ENCODE assay signal across 16 cellular contexts in genomic region chr6:127854009-127854408, GRCh38. TPM values are rescaled to one million over a fixed set of nuclear protein-coding genes. Genes with fewer than 3 reads are reported as not detected.
A peak's percentile ranks its signal among the peaks of the same experiment; 100 is the strongest.
DNase-seq lines count a peak whose midpoint lies in the region; ATAC-seq and TF ChIP-seq lines count a peak whose summit lies in the region.
"Had no signal": no experiment of that assay in that cellular context is flagged by ENCODE, and none has a peak within 500 bp of the region (broad histone marks: within the 10 kb centered on the region; RNA-seq: fewer than 3 reads in every experiment).

No MANE protein-coding gene starts in this region.

- H3K36me3 ChIP-seq in BE2C, result no peaks in the 10 kb centered on the region
- no peaks in the 10 kb centered on the region for H3K36me3 ChIP-seq in HEK293 (ENCODE audit: control insufficient read depth in 2 of 2, insufficient read depth in 1 of 2, low read length in 2 of 2)
- H3K36me3 ChIP-seq in PC-3 (ENCODE audit: low read depth, low read length), result no peaks in the 10 kb centered on the region
- no peaks in the 10 kb centered on the region for H3K36me3 ChIP-seq in heart left ventricle
- H3K36me3 ChIP-seq: neural progenitor cell had no signal

- H4K20me1 ChIP-seq in PC-3 (ENCODE audit: low read length), result no peaks in the 10 kb centered on the region

- no peaks in the 10 kb centered on the region for H3F3A ChIP-seq in PC-3 (ENCODE audit: low read length, unreplicated experiment)

- H3K27ac ChIP-seq in HEK293 (ENCODE audit: extremely low read depth, low read depth, low read length) (no peak overlapping the region), PC-3 (ENCODE audit: low read length) (no peak overlapping the region), heart left ventricle (no peak overlapping the region)
- H3K27ac ChIP-seq: neural progenitor cell had no signal

- CTCF ChIA-PET in HEK293 (lab: Yijun Ruan, JAX), result interaction anchor here (0.7 to 0.8 kb wide), 2 partner anchors 50 to 461 kb away, joined by 3 read pairs; no protein-coding TSS in a partner anchor
- CTCF ChIA-PET in PC-3 (lab: Charles Lee), result no interaction called here

- intact Hi-C loops in PC-3 (cut with micrococcal nuclease), result loop anchor here (5.0 to 10.0 kb wide), 2 partner anchors 119 to 878 kb away; no protein-coding TSS in a partner anchor
- intact Hi-C loops in heart left ventricle (cut with DNase I), result loop anchor here in 3 of 10 donors (10.0 kb wide), 3 partner anchors 671 to 881 kb away; partner anchors contain the start of gene PTPRK (in 1 of the 3)

- peak; percentile 50 for TF ChIP-seq CTCF in BE2C (IDR thresholded peaks at IDR 0.05; ENCODE audit: low read depth, low read length)
- TF ChIP-seq CTCF in HEK293 (tag by site-specific recombination; IDR thresholded peaks at IDR 0.05), result no peak
- TF ChIP-seq CTCF in PC-3 (conservative IDR thresholded peaks at IDR 0.05; ENCODE audit: low read depth, low read length), result peak; percentile 53; the same call in 1 of the 2 replicates
- TF ChIP-seq CTCF in choroid plexus epithelial cell (conservative IDR thresholded peaks at IDR 0.05; ENCODE audit: low read depth, low read length), result no peak
- no peak for TF ChIP-seq CTCF in heart left ventricle (IDR thresholded peaks at IDR 0.05)

- WGBS in heart left ventricle, 4 donors, result 90 to 100% (median 94%) methylated on average over 1 of the region's 1 CpG

- no peak overlapping the region for H3K9ac ChIP-seq in PC-3 (ENCODE audit: low read length)
- H3K9ac ChIP-seq: neural progenitor cell had no signal

- DNase-seq in BE2C, result no peak
- peak; percentile 35 for DNase-seq in PC-3
- DNase-seq in choroid plexus epithelial cell (ENCODE audit: low read depth), result peak; percentile 24
- DNase-seq in heart left ventricle, result no peak
- no peak for DNase-seq in COLO829 (ENCODE audit: low spot score)
- no peak for DNase-seq in NCI-H146 (lab: John Stamatoyannopoulos, UW)
- DNase-seq: activated CD4-positive, CD25-positive, alpha-beta regulatory T cell treated with anti-CD3 and anti-CD28 coated beads, Interleukin-2, amount 50 U/mL, for 72 hours; activated CD8-positive, alpha-beta memory T cell treated with anti-CD3 and anti-CD28 coated beads, Interleukin-2, amount 50 U/mL, for 48 hours; Calu3; glutamatergic neuron; NCI-H82; SHP77 treated with DMSO at 0.1 percent for 48 hours had no signal

- no TSS peak for BruUV-seq in PC-3 (replicated peaks; lab: Mats Ljungman, UMichigan)

- peaks cover 5% of the 10 kb centered on the region for H3K4me1 ChIP-seq in BE2C
- no peaks in the 10 kb centered on the region for H3K4me1 ChIP-seq in HEK293 (ENCODE audit: control insufficient read depth, insufficient read depth, low read length)
- H3K4me1 ChIP-seq in PC-3 (ENCODE audit: insufficient read depth, low read length), result peaks cover 5% of the 10 kb centered on the region
- H3K4me1 ChIP-seq in heart left ventricle, result no peaks in the 10 kb centered on the region

- H3K27me3 ChIP-seq in BE2C (no peaks in the 10 kb centered on the region), PC-3 (ENCODE audit: low read length) (no peaks in the 10 kb centered on the region), heart left ventricle (no peaks in the 10 kb centered on the region)
- H3K27me3 ChIP-seq: neural progenitor cell had no signal

- POLR2A ChIA-PET in HEK293 (lab: Yijun Ruan, JAX) (no interaction called here), PC-3 (lab: Charles Lee; ENCODE audit: unreplicated experiment) (no interaction called here)

- no peaks in the 10 kb centered on the region for H3K9me2 ChIP-seq in PC-3 (replicated peaks; ENCODE audit: low read length)

- H3K4me3 ChIP-seq in BE2C (ENCODE audit: low read depth, low read length) (no peak overlapping the region), HEK293 (ENCODE audit: low read depth, low read length) (no peak overlapping the region), PC-3 (ENCODE audit: low read length) (no peak overlapping the region), choroid plexus epithelial cell (ENCODE audit: low read depth, low read length) (no peak overlapping the region), heart left ventricle (no peak overlapping the region)
- H3K4me3 ChIP-seq: neural progenitor cell had no signal

- no peak for ATAC-seq in PC-3
- ATAC-seq in heart left ventricle, result no peak
- ATAC-seq in HG03196 (IDR thresholded peaks at IDR 0.05; ENCODE audit: unreplicated experiment), result no peak

- H3K9me3 ChIP-seq in BE2C, result no peaks in the 10 kb centered on the region
- no peaks in the 10 kb centered on the region for H3K9me3 ChIP-seq in HEK293 (ENCODE audit: control insufficient read depth, insufficient read depth, low read depth, low read length)
- H3K9me3 ChIP-seq in PC-3 (ENCODE audit: low read length), result no peaks in the 10 kb centered on the region
- H3K9me3 ChIP-seq in heart left ventricle, result no peaks in the 10 kb centered on the region

- no peak overlapping the region for H3K4me2 ChIP-seq in PC-3 (ENCODE audit: low read length)
- H3K4me2 ChIP-seq: neural progenitor cell had no signal

- TF ChIP-seq POLR2A in heart left ventricle (IDR thresholded peaks at IDR 0.05), result no peak

- no peaks in the 10 kb centered on the region for H3K79me2 ChIP-seq in PC-3 (ENCODE audit: low read length)

- H2AFZ ChIP-seq in PC-3 (ENCODE audit: low read length), result no peak overlapping the region
- H2AFZ ChIP-seq: neural progenitor cell had no signal

TF ChIP-seq in HEK293, 187 proteins besides CTCF, POLR2A, EP300 and RAD21:
- TF ChIP-seq PRDM1 (tag by site-specific recombination; IDR thresholded peaks at IDR 0.05), result no peak
- peak; percentile 25; the same call in 1 of the 2 replicates for TF ChIP-seq ZNF654 (tag by site-specific recombination; IDR thresholded peaks at IDR 0.05; ENCODE audit: low read depth)

RNA-seq across cellular contexts. Expression of gene THEMIS, which starts 46.8 kb away (rescaled TPM):
- not detected for polyA plus RNA-seq in BE2C (2012; ENCODE audit: insufficient read depth, insufficient read length, low read depth)
- total RNA-seq in PC-3 (2014; rRNA removed), result not detected in 2 replicates
- total RNA-seq in heart left ventricle, result 1 to 10 TPM in 1 of 9 donors, under 1 TPM in 3, not detected in 5; 0.14 to 2.3 (median 0.58) TPM
- polyA plus RNA-seq in heart left ventricle, result under 1 TPM in 1 of 2 donors, not detected in 1; 0.01 TPM
- total RNA-seq: Calu3 had no signal
- polyA plus RNA-seq: keratinocyte had no signal

Comparison
In these comparisons a context has a peak if more than half of its experiments do, and no peak if none do; other contexts are left out.
1. DNase-seq: peak in PC-3 (single experiment) and choroid plexus epithelial cell (single experiment); none in BE2C (single experiment), heart left ventricle (0 of 5), COLO829 (single experiment) and NCI-H146 (single experiment).
2. CTCF ChIP-seq: peak in BE2C (single experiment) and PC-3 (single experiment); none in HEK293 (single experiment), choroid plexus epithelial cell (single experiment) and heart left ventricle (0 of 12).